In the genomic region with DNA sequence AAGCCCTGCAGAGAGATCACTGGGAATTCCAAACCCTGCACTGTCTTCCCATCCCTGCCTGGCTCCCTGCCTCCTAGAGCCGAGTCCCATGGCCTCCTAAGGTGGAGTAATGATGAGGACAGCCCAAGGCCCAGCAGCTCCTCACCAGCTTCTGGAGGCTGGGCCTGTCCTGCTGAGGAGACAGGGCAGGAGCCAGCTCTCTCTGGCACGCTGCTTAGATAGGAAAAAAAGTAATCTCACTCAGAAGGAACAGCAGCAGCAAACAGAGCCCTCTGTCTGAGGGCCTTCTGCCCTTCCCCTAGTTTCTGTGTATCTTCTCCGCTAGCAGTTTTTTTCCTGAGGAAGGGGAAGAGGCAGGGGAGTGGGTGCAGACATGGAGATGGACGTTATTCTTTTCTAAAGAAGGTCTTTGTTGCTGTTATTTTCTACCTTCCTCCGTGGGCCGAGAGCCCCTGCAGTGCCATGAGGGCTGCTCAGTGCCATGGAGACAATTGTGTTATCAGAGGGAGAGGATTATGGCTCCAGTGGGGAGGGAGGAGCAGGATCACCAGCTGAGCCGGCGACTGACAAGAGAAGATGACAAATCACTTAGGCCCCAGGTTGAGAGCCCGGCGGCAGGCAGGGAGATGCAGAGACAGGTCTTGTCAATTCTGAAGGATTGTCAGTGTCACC, we compare ENCODE assay signal across 22 cellular contexts.
DNase-seq lines count a peak whose midpoint lies in the region; ATAC-seq, FAIRE-seq and TF ChIP-seq lines count a peak whose summit lies in the region.
"Had no signal": no experiment of that assay in that cellular context is flagged by ENCODE, and none has a peak within 500 bp of the region (broad histone marks: within the 10 kb centered on the region; RNA-seq: fewer than 3 reads in every experiment).

No MANE protein-coding gene starts in this region.

- TF ChIP-seq CTCF in endodermal cell (conservative IDR thresholded peaks at IDR 0.05) (no peak), sigmoid colon (IDR thresholded peaks at IDR 0.05) (no peak), gastrocnemius medialis (IDR thresholded peaks at IDR 0.05 in 4 of 5, conservative IDR thresholded peaks at IDR 0.05 in 1 of 5) (no peak)

- no peak overlapping the region for H3K4me3 ChIP-seq in endodermal cell (ENCODE audit: low read length)
- no peak overlapping the region for H3K4me3 ChIP-seq in sigmoid colon
- H3K4me3 ChIP-seq in gastrocnemius medialis = no peak overlapping the region
- H3K4me3 ChIP-seq: esophagus muscularis mucosa, HAP-1, right atrium auricular region, upper lobe of left lung had no signal

- H3K9me3 Mint-ChIP-seq in endodermal cell = no peaks in the 10 kb centered on the region
- H3K9me3 Mint-ChIP-seq: activated naive CD4-positive, alpha-beta T cell treated with anti-CD3 and anti-CD28 coated beads, Interleukin-2, amount 50 U/mL, for 24 hours had no signal

- DNase-seq in NCI-H524 (lab: John Stamatoyannopoulos, UW) = peak; percentile 57 to 81
- DNase-seq in NCI-H524 treated with DMSO at 0.1 percent for 48 hours (lab: John Stamatoyannopoulos, UW) = no peak
- DNase-seq in NCI-H345 treated with DMSO at 0.1 percent for 48 hours (lab: John Stamatoyannopoulos, UW; ENCODE audit: unreplicated experiment) = peak; percentile 76
- DNase-seq in endodermal cell = peak; percentile 88
- DNase-seq in sigmoid colon = no peak
- DNase-seq in HTR-8/SVneo (ENCODE audit: insufficient read length, low spot score) = no peak
- DNase-seq in amygdala (lab: John Stamatoyannopoulos, UW) = no peak
- DNase-seq in gastrocnemius medialis = no peak
- DNase-seq: 8988T; activated CD4-positive, alpha-beta T cell treated with anti-CD3 and anti-CD28 coated beads, Interleukin-2, amount 50 U/mL, for 48 hours; activated T-cell treated with anti-CD3 and anti-CD28 coated beads, Interleukin-2, amount 50 U/mL, for 1 hour; mesenchymal stem cell; NCI-H1694 treated with DMSO at 0.1 percent for 48 hours; stimulated activated naive CD4-positive, alpha-beta T cell treated with Interleukin-2 at 50 U/mL for 16 hours; T-helper 1 cell; upper lobe of left lung had no signal

- peak overlapping the region; percentile 91 for H3K27ac Mint-ChIP-seq in endodermal cell
- H3K27ac Mint-ChIP-seq: activated naive CD4-positive, alpha-beta T cell treated with anti-CD3 and anti-CD28 coated beads, Interleukin-2, amount 50 U/mL, for 24 hours had no signal

- in situ Hi-C loops in gastrocnemius medialis (cut with MboI; ENCODE audit: low sequenced_read_pairs in 4 of 4) = loop anchor here in 3 of 4 donors (10.0 kb wide), 2 partner anchors 177 to 187 kb away; no protein-coding TSS in a partner anchor

- peak overlapping the region; percentile 60 for H3K27ac ChIP-seq in endodermal cell (ENCODE audit: low read depth, low read length)
- H3K27ac ChIP-seq in sigmoid colon = peak overlapping the region in 3 of 4 donors; percentile 69 to 77 (median 77)
- H3K27ac ChIP-seq in gastrocnemius medialis = no peak overlapping the region
- H3K27ac ChIP-seq: esophagus muscularis mucosa, right atrium auricular region, upper lobe of left lung had no signal

- no peaks in the 10 kb centered on the region for H3K27me3 Mint-ChIP-seq in endodermal cell (ENCODE audit: insufficient read depth)

- H3K9me3 ChIP-seq in endodermal cell (ENCODE audit: control insufficient read depth, low read length) (no peaks in the 10 kb centered on the region), sigmoid colon (no peaks in the 10 kb centered on the region), gastrocnemius medialis (no peaks in the 10 kb centered on the region)
- H3K9me3 ChIP-seq: esophagus muscularis mucosa, HAP-1, right atrium auricular region, upper lobe of left lung had no signal

- H3K4me1 ChIP-seq in endodermal cell (ENCODE audit: control insufficient read depth, insufficient read depth, low read length) (peaks cover 33% of the 10 kb centered on the region), sigmoid colon (peaks cover 2 to 60% (median 51%) of the 10 kb centered on the region in 4 donors), gastrocnemius medialis (no peaks in the 10 kb centered on the region)
- H3K4me1 ChIP-seq: HAP-1, right atrium auricular region, upper lobe of left lung had no signal

- ATAC-seq in gastrocnemius medialis = no peak
- ATAC-seq: Right ventricle myocardium inferior had no signal

- H3K36me3 ChIP-seq in endodermal cell (ENCODE audit: control insufficient read depth, insufficient read depth, low read length) = no peaks in the 10 kb centered on the region
- H3K36me3 ChIP-seq in sigmoid colon = no peaks in the 10 kb centered on the region
- H3K36me3 ChIP-seq in gastrocnemius medialis = no peaks in the 10 kb centered on the region
- H3K36me3 ChIP-seq: esophagus muscularis mucosa, HAP-1, right atrium auricular region, upper lobe of left lung had no signal

- no peak overlapping the region for H3K4me3 Mint-ChIP-seq in endodermal cell
- H3K4me3 Mint-ChIP-seq: activated naive CD4-positive, alpha-beta T cell treated with anti-CD3 and anti-CD28 coated beads, Interleukin-2, amount 50 U/mL, for 24 hours had no signal

- intact Hi-C loops in sigmoid colon (cut with DNase I) = loop anchor here (5.0 kb wide), 2 partner anchors 185 to 225 kb away; no protein-coding TSS in a partner anchor
- intact Hi-C loops in gastrocnemius medialis (cut with DNase I; ENCODE audit: low total_unique reads) = no loop called here

- FAIRE-seq in HTR-8/SVneo (lab: Jason Lieb, UNC) = no peak
- FAIRE-seq: keratinocyte had no signal

- H3K9ac ChIP-seq in endodermal cell (ENCODE audit: extremely low read depth, low read length, poor library complexity, severe bottlenecking) = peak overlapping the region; percentile 42

- H3K27me3 ChIP-seq in endodermal cell (ENCODE audit: control insufficient read depth, insufficient read depth, low read length, poor library complexity, severe bottlenecking) (no peaks in the 10 kb centered on the region), sigmoid colon (no peaks in the 10 kb centered on the region), gastrocnemius medialis (no peaks in the 10 kb centered on the region)
- H3K27me3 ChIP-seq: esophagus muscularis mucosa, right atrium auricular region, upper lobe of left lung had no signal

- TF ChIP-seq EP300 in sigmoid colon (IDR thresholded peaks at IDR 0.05) = no peak

- 16 to 24% methylated on average over 7 to 10 of the region's 10 CpGs for WGBS in endodermal cell (ENCODE audit: insufficient coverage in 1 of 2, insufficient read length in 1 of 2), 2 experiments
- WGBS in sigmoid colon, 2 donors = 66 to 87% methylated on average over 10 of the region's 10 CpGs

- TF ChIP-seq POLR2A in sigmoid colon (IDR thresholded peaks at IDR 0.05) (no peak), gastrocnemius medialis (IDR thresholded peaks at IDR 0.05) (no peak)

- H3K36me3 Mint-ChIP-seq in endodermal cell (ENCODE audit: low read depth) = no peaks in the 10 kb centered on the region
- H3K36me3 Mint-ChIP-seq: activated naive CD4-positive, alpha-beta T cell treated with anti-CD3 and anti-CD28 coated beads, Interleukin-2, amount 50 U/mL, for 24 hours had no signal

- peaks cover 68% of the 10 kb centered on the region for H3K4me1 Mint-ChIP-seq in endodermal cell
- H3K4me1 Mint-ChIP-seq: activated naive CD4-positive, alpha-beta T cell treated with anti-CD3 and anti-CD28 coated beads, Interleukin-2, amount 50 U/mL, for 24 hours had no signal

Comparison
In these comparisons a context has a peak if more than half of its experiments do, and no peak if none do; other contexts are left out.
1. DNase-seq: peak in NCI-H524 (2 of 2), NCI-H345 treated with DMSO at 0.1 percent for 48 hours (single experiment) and endodermal cell (single experiment); none in NCI-H524 treated with DMSO at 0.1 percent for 48 hours (single experiment), sigmoid colon (single experiment), HTR-8/SVneo (single experiment), amygdala (0 of 56) and gastrocnemius medialis (0 of 2).
2. H3K27ac ChIP-seq: peak in endodermal cell (single experiment) and sigmoid colon (3 of 4); none in gastrocnemius medialis (0 of 4).